1 cellular context compared by ENCODE assay signal in the genomic region with DNA sequence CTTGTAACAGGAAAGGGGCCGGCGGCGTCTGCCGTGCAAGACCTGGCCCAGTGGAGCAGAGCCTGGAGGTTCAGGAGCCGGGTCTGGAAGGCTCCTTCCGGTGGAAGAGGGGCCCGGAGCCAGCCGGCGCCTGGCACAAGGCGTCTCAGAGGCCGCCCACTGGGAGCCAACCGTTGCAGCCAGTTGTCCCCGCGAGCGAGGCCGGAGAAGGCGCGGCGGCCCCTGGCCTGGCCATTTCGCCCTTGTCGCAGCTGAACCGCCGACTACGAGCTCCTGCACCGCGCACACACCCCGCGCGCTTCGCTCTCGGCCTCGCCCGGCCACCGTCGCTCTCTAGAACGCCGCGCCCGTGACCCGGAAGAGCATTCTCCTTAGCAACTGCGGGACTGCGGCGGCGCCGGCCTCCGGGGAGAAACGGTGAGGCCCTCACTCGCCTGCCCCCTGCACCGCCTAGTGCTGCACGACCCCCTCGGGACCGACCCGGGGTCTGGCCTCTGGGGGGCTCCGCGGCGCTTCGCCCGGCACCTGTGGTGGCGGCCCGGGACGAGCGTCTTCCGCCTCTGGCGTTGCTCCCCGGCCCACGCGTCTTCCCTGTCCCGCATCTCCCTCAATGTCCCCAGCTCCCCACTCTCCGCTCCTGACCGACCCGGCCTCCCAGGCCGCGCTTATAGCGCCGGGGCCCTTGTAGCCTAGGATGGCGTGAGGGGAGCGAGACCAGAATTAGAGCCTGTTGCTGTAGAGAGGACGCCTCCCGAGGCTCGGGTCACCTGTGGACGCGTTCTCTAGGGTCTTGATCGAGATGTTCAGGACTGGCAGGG.
TF ChIP-seq lines count a peak whose summit lies in the region.

A gene with protein sequence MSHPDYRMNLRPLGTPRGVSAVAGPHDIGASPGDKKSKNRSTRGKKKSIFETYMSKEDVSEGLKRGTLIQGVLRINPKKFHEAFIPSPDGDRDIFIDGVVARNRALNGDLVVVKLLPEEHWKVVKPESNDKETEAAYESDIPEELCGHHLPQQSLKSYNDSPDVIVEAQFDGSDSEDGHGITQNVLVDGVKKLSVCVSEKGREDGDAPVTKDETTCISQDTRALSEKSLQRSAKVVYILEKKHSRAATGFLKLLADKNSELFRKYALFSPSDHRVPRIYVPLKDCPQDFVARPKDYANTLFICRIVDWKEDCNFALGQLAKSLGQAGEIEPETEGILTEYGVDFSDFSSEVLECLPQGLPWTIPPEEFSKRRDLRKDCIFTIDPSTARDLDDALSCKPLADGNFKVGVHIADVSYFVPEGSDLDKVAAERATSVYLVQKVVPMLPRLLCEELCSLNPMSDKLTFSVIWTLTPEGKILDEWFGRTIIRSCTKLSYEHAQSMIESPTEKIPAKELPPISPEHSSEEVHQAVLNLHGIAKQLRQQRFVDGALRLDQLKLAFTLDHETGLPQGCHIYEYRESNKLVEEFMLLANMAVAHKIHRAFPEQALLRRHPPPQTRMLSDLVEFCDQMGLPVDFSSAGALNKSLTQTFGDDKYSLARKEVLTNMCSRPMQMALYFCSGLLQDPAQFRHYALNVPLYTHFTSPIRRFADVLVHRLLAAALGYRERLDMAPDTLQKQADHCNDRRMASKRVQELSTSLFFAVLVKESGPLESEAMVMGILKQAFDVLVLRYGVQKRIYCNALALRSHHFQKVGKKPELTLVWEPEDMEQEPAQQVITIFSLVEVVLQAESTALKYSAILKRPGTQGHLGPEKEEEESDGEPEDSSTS (plus strand): TSS at position 365 of the 818 bp plus-strand sequence. CDS start 53,215 bp downstream, outside the sequence.

TF ChIP-seq in GM12878, 131 proteins besides CTCF, POLR2A, EP300 and RAD21 (continued from another document and continues in another):
- TF ChIP-seq, protein P1, sequence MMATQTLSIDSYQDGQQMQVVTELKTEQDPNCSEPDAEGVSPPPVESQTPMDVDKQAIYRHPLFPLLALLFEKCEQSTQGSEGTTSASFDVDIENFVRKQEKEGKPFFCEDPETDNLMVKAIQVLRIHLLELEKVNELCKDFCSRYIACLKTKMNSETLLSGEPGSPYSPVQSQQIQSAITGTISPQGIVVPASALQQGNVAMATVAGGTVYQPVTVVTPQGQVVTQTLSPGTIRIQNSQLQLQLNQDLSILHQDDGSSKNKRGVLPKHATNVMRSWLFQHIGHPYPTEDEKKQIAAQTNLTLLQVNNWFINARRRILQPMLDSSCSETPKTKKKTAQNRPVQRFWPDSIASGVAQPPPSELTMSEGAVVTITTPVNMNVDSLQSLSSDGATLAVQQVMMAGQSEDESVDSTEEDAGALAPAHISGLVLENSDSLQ (IDR thresholded peaks at IDR 0.05), result no peak
- TF ChIP-seq, protein P2, sequence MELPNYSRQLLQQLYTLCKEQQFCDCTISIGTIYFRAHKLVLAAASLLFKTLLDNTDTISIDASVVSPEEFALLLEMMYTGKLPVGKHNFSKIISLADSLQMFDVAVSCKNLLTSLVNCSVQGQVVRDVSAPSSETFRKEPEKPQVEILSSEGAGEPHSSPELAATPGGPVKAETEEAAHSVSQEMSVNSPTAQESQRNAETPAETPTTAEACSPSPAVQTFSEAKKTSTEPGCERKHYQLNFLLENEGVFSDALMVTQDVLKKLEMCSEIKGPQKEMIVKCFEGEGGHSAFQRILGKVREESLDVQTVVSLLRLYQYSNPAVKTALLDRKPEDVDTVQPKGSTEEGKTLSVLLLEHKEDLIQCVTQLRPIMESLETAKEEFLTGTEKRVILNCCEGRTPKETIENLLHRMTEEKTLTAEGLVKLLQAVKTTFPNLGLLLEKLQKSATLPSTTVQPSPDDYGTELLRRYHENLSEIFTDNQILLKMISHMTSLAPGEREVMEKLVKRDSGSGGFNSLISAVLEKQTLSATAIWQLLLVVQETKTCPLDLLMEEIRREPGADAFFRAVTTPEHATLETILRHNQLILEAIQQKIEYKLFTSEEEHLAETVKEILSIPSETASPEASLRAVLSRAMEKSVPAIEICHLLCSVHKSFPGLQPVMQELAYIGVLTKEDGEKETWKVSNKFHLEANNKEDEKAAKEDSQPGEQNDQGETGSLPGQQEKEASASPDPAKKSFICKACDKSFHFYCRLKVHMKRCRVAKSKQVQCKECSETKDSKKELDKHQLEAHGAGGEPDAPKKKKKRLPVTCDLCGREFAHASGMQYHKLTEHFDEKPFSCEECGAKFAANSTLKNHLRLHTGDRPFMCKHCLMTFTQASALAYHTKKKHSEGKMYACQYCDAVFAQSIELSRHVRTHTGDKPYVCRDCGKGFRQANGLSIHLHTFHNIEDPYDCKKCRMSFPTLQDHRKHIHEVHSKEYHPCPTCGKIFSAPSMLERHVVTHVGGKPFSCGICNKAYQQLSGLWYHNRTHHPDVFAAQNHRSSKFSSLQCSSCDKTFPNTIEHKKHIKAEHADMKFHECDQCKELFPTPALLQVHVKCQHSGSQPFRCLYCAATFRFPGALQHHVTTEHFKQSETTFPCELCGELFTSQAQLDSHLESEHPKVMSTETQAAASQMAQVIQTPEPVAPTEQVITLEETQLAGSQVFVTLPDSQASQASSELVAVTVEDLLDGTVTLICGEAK (IDR thresholded peaks at IDR 0.05; ENCODE audit: borderline replicate concordance), result peak; percentile 89
- TF ChIP-seq NFYA (IDR thresholded peaks at IDR 0.05; ENCODE audit: borderline replicate concordance, low read depth, low read length), result no peak
- TF ChIP-seq, protein P3, sequence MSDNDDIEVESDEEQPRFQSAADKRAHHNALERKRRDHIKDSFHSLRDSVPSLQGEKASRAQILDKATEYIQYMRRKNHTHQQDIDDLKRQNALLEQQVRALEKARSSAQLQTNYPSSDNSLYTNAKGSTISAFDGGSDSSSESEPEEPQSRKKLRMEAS (IDR thresholded peaks at IDR 0.05; ENCODE audit: low read depth, low read length), result 0 out of 2 replicates have a peak, but pooled peaks have one; percentile 18
- TF ChIP-seq, protein P4, sequence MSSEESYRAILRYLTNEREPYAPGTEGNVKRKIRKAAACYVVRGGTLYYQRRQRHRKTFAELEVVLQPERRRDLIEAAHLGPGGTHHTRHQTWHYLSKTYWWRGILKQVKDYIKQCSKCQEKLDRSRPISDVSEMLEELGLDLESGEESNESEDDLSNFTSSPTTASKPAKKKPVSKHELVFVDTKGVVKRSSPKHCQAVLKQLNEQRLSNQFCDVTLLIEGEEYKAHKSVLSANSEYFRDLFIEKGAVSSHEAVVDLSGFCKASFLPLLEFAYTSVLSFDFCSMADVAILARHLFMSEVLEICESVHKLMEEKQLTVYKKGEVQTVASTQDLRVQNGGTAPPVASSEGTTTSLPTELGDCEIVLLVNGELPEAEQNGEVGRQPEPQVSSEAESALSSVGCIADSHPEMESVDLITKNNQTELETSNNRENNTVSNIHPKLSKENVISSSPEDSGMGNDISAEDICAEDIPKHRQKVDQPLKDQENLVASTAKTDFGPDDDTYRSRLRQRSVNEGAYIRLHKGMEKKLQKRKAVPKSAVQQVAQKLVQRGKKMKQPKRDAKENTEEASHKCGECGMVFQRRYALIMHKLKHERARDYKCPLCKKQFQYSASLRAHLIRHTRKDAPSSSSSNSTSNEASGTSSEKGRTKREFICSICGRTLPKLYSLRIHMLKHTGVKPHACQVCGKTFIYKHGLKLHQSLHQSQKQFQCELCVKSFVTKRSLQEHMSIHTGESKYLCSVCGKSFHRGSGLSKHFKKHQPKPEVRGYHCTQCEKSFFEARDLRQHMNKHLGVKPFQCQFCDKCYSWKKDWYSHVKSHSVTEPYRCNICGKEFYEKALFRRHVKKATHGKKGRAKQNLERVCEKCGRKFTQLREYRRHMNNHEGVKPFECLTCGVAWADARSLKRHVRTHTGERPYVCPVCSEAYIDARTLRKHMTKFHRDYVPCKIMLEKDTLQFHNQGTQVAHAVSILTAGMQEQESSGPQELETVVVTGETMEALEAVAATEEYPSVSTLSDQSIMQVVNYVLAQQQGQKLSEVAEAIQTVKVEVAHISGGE (CRISPR knock-in tag; IDR thresholded peaks at IDR 0.05), result peak; percentile 79
- TF ChIP-seq NBN (IDR thresholded peaks at IDR 0.05), result peak; percentile 54; the same call in 1 of the 2 replicates
- TF ChIP-seq CEBPB (IDR thresholded peaks at IDR 0.05; ENCODE audit: borderline replicate concordance in 1 of 2, low read depth in 2 of 2, low read length in 2 of 2), result no peak
- TF ChIP-seq ZNF207 (IDR thresholded peaks at IDR 0.05; ENCODE audit: borderline replicate concordance), result peak; percentile 69; the same call in 1 of the 2 replicates
- TF ChIP-seq BACH1 (IDR thresholded peaks at IDR 0.05; ENCODE audit: borderline replicate concordance), result no peak
- 0 out of 4 replicates have a peak, but pooled peaks of 1 of the 2 experiments have one; percentile 11 for TF ChIP-seq SRF (IDR thresholded peaks at IDR 0.05; ENCODE audit: low read depth in 2 of 2, low read length in 2 of 2)
- peak; percentile 98 for TF ChIP-seq NR2C1 (IDR thresholded peaks at IDR 0.05)
- peak; percentile 37 for TF ChIP-seq MEF2B (IDR thresholded peaks at IDR 0.05; ENCODE audit: partially characterized antibody, poor library complexity, severe bottlenecking)
- no peak for TF ChIP-seq RAD51 (IDR thresholded peaks at IDR 0.05)
- TF ChIP-seq POU2F2 (IDR thresholded peaks at IDR 0.05; ENCODE audit: borderline replicate concordance, low read depth, low read length), result 0 out of 3 replicates have a peak, but pooled peaks have one; percentile 64
- TF ChIP-seq, protein P5, sequence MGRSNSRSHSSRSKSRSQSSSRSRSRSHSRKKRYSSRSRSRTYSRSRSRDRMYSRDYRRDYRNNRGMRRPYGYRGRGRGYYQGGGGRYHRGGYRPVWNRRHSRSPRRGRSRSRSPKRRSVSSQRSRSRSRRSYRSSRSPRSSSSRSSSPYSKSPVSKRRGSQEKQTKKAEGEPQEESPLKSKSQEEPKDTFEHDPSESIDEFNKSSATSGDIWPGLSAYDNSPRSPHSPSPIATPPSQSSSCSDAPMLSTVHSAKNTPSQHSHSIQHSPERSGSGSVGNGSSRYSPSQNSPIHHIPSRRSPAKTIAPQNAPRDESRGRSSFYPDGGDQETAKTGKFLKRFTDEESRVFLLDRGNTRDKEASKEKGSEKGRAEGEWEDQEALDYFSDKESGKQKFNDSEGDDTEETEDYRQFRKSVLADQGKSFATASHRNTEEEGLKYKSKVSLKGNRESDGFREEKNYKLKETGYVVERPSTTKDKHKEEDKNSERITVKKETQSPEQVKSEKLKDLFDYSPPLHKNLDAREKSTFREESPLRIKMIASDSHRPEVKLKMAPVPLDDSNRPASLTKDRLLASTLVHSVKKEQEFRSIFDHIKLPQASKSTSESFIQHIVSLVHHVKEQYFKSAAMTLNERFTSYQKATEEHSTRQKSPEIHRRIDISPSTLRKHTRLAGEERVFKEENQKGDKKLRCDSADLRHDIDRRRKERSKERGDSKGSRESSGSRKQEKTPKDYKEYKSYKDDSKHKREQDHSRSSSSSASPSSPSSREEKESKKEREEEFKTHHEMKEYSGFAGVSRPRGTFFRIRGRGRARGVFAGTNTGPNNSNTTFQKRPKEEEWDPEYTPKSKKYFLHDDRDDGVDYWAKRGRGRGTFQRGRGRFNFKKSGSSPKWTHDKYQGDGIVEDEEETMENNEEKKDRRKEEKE (IDR thresholded peaks at IDR 0.05), result no peak
- TF ChIP-seq TBL1XR1 (IDR thresholded peaks at IDR 0.05; ENCODE audit: low read depth, low read length), result peak; percentile 65; the same call in 1 of the 2 replicates
- peak; percentile 69; the same call in 1 of the 2 replicates for TF ChIP-seq CBFB (IDR thresholded peaks at IDR 0.05; ENCODE audit: low read depth)
- TF ChIP-seq, protein P6, sequence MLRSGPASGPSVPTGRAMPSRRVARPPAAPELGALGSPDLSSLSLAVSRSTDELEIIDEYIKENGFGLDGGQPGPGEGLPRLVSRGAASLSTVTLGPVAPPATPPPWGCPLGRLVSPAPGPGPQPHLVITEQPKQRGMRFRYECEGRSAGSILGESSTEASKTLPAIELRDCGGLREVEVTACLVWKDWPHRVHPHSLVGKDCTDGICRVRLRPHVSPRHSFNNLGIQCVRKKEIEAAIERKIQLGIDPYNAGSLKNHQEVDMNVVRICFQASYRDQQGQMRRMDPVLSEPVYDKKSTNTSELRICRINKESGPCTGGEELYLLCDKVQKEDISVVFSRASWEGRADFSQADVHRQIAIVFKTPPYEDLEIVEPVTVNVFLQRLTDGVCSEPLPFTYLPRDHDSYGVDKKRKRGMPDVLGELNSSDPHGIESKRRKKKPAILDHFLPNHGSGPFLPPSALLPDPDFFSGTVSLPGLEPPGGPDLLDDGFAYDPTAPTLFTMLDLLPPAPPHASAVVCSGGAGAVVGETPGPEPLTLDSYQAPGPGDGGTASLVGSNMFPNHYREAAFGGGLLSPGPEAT (IDR thresholded peaks at IDR 0.05; ENCODE audit: low read depth), result peak; percentile 48; the same call in 1 of the 2 replicates
- TF ChIP-seq, protein P7, sequence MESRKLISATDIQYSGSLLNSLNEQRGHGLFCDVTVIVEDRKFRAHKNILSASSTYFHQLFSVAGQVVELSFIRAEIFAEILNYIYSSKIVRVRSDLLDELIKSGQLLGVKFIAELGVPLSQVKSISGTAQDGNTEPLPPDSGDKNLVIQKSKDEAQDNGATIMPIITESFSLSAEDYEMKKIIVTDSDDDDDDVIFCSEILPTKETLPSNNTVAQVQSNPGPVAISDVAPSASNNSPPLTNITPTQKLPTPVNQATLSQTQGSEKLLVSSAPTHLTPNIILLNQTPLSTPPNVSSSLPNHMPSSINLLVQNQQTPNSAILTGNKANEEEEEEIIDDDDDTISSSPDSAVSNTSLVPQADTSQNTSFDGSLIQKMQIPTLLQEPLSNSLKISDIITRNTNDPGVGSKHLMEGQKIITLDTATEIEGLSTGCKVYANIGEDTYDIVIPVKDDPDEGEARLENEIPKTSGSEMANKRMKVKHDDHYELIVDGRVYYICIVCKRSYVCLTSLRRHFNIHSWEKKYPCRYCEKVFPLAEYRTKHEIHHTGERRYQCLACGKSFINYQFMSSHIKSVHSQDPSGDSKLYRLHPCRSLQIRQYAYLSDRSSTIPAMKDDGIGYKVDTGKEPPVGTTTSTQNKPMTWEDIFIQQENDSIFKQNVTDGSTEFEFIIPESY (IDR thresholded peaks at IDR 0.05), result no peak
- no peak for TF ChIP-seq CHD4 (IDR thresholded peaks at IDR 0.05)
- TF ChIP-seq, protein P8, sequence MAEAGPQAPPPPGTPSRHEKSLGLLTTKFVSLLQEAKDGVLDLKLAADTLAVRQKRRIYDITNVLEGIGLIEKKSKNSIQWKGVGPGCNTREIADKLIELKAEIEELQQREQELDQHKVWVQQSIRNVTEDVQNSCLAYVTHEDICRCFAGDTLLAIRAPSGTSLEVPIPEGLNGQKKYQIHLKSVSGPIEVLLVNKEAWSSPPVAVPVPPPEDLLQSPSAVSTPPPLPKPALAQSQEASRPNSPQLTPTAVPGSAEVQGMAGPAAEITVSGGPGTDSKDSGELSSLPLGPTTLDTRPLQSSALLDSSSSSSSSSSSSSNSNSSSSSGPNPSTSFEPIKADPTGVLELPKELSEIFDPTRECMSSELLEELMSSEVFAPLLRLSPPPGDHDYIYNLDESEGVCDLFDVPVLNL (IDR thresholded peaks at IDR 0.05; ENCODE audit: low read depth, low read length), result no peak
- TF ChIP-seq, protein P9, sequence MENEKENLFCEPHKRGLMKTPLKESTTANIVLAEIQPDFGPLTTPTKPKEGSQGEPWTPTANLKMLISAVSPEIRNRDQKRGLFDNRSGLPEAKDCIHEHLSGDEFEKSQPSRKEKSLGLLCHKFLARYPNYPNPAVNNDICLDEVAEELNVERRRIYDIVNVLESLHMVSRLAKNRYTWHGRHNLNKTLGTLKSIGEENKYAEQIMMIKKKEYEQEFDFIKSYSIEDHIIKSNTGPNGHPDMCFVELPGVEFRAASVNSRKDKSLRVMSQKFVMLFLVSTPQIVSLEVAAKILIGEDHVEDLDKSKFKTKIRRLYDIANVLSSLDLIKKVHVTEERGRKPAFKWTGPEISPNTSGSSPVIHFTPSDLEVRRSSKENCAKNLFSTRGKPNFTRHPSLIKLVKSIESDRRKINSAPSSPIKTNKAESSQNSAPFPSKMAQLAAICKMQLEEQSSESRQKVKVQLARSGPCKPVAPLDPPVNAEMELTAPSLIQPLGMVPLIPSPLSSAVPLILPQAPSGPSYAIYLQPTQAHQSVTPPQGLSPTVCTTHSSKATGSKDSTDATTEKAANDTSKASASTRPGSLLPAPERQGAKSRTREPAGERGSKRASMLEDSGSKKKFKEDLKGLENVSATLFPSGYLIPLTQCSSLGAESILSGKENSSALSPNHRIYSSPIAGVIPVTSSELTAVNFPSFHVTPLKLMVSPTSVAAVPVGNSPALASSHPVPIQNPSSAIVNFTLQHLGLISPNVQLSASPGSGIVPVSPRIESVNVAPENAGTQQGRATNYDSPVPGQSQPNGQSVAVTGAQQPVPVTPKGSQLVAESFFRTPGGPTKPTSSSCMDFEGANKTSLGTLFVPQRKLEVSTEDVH (IDR thresholded peaks at IDR 0.05; ENCODE audit: low read depth, partially characterized antibody), result no peak
